In the genomic region with DNA sequence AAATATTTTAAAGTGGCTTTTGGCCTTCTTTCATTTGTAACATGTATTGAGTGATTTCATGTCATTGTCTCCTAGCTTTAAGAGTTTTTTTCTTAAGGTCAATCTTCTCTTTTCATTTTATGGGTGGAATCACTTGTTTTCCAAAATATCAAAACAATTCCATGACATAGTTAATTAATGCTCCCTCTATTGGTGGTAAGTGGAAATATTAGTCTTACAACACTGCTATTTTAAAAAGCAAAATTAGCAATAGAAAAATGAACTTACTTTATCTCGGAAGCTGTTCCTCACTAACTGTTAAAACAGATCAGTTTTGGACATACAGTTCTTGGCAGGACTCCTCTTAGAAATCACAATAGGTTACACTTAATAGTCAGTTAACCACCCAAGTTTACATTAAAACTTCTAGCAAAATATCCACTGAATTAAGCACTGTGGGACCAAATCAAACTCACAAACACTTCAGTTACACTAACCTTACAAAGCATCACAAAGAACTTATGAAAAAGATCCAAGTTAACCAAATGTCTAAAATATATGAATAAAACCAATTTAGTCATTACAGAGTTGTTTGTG, we compare ENCODE assay signal across 1 cellular context.
TF ChIP-seq lines count a peak whose summit lies in the region.

No MANE protein-coding gene starts in this region.

TF ChIP-seq in HCT116, 20 proteins besides CTCF, POLR2A, EP300 and RAD21 (continued from another document):
- TF ChIP-seq, protein P1, sequence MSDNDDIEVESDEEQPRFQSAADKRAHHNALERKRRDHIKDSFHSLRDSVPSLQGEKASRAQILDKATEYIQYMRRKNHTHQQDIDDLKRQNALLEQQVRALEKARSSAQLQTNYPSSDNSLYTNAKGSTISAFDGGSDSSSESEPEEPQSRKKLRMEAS (IDR thresholded peaks at IDR 0.05), result no peak
- no peak for TF ChIP-seq ELF1 (IDR thresholded peaks at IDR 0.05; ENCODE audit: borderline replicate concordance, low read depth)
- no peak for TF ChIP-seq SIN3A (IDR thresholded peaks at IDR 0.05; ENCODE audit: low read depth)
- TF ChIP-seq EZH2 (IDR thresholded peaks at IDR 0.05), result no peak
TF ChIP-seq in HCT116: peak in this region for 0.
